In genomic region chr2:216211141-216211540, GRCh38 we compare ENCODE assay signal across 16 cellular contexts.
A peak's percentile ranks its signal among the peaks of the same experiment; 100 is the strongest.
DNase-seq lines count a peak whose midpoint lies in the region; ATAC-seq and TF ChIP-seq lines count a peak whose summit lies in the region.
"Had no signal": no experiment of that assay in that cellular context is flagged by ENCODE, and none has a peak within 500 bp of the region (broad histone marks: within the 10 kb centered on the region; RNA-seq: fewer than 3 reads in every experiment).

No MANE protein-coding gene starts in this region.

- peak overlapping the region in 1 of 2 experiments; percentile 68 for H3K18ac ChIP-seq in mesenchymal stem cell (ENCODE audit: low read depth in 1 of 2, low read length in 2 of 2)

- no peak overlapping the region for H3K23ac ChIP-seq in mesenchymal stem cell (ENCODE audit: low read length in 2 of 2)

- H3K9me3 ChIP-seq in CD4-positive, alpha-beta T cell (ENCODE audit: control insufficient read depth, low read length): no peaks in the 10 kb centered on the region
- H3K9me3 ChIP-seq in HUES48 (ENCODE audit: control insufficient read depth, insufficient read depth, low read length) (no peaks in the 10 kb centered on the region), mesenchymal stem cell (ENCODE audit: control insufficient read depth, low read length) (no peaks in the 10 kb centered on the region)
- H3K9me3 ChIP-seq: BE2C, gastroesophageal sphincter had no signal

- H3K27ac Mint-ChIP-seq in CD4-positive, alpha-beta T cell: peak overlapping the region; percentile 60
- peak overlapping the region; percentile 52 for H3K27ac Mint-ChIP-seq in activated CD8-positive, alpha-beta T cell treated with anti-CD3 and anti-CD28 coated beads for 36 hours

- H2AFZ ChIP-seq in mesenchymal stem cell (ENCODE audit: low read depth, low read length): no peak overlapping the region

- H3K4me3 Mint-ChIP-seq in CD4-positive, alpha-beta T cell: no peak overlapping the region
- no peak overlapping the region for H3K4me3 Mint-ChIP-seq in activated CD8-positive, alpha-beta T cell treated with anti-CD3 and anti-CD28 coated beads for 36 hours
- H3K4me3 Mint-ChIP-seq: H9 had no signal

- no peak for TF ChIP-seq CTCF in CD4-positive, alpha-beta T cell (IDR thresholded peaks at IDR 0.05)
- TF ChIP-seq CTCF in activated CD8-positive, alpha-beta T cell treated with anti-CD3 and anti-CD28 coated beads for 36 hours (IDR thresholded peaks at IDR 0.05): no peak

- no peak for ATAC-seq in CD4-positive, alpha-beta T cell (ENCODE audit: poor library complexity)
- no peak for ATAC-seq in activated CD8-positive, alpha-beta T cell treated with anti-CD3 and anti-CD28 coated beads for 36 hours
- ATAC-seq in GM19395 (IDR thresholded peaks at IDR 0.05; ENCODE audit: unreplicated experiment): no peak
- ATAC-seq: right cardiac atrium; stimulated activated naive CD8-positive, alpha-beta T cell treated with anti-CD3 and anti-CD28 coated beads, Interleukin-15, Interleukin-2, amounts not matched to agents 100 U/mL and 50 U/mL, for 24 hours had no signal

- H3K9ac ChIP-seq in HUES48 (ENCODE audit: low read depth, low read length) (no peak overlapping the region), mesenchymal stem cell (ENCODE audit: low read length) (no peak overlapping the region)

- peak overlapping the region; percentile 3 for H2BK120ac ChIP-seq in mesenchymal stem cell (ENCODE audit: low read depth, low read length)

- H3K36me3 Mint-ChIP-seq in CD4-positive, alpha-beta T cell (ENCODE audit: low read depth): peaks cover 29% of the 10 kb centered on the region
- H3K36me3 Mint-ChIP-seq in activated CD8-positive, alpha-beta T cell treated with anti-CD3 and anti-CD28 coated beads for 36 hours (ENCODE audit: low read depth): peaks cover 40% of the 10 kb centered on the region

- peaks cover 29% of the 10 kb centered on the region for H3K79me1 ChIP-seq in mesenchymal stem cell (replicated peaks; ENCODE audit: low read length, poor library complexity, severe bottlenecking)

- DNase-seq in CD4-positive, alpha-beta T cell: no peak
- DNase-seq in activated CD8-positive, alpha-beta T cell treated with anti-CD3 and anti-CD28 coated beads for 36 hours: no peak
- DNase-seq in mesenchymal stem cell (peak; percentile 43), posterior vena cava (ENCODE audit: low spot score) (no peak), NCI-H1417 treated with DMSO at 0.1 percent for 48 hours (lab: John Stamatoyannopoulos, UW) (no peak), cardiac septum (ENCODE audit: low spot score) (no peak)
- DNase-seq: BE2C; H9; NCI-H1105; right cardiac atrium; Right ventricle myocardium superior; stimulated activated CD4-positive, alpha-beta T cell treated with anti-CD3 and anti-CD28 coated beads, Interleukin-4, amount 100 ng/mL, for 4 hours; stimulated activated naive CD8-positive, alpha-beta T cell treated with anti-CD3 and anti-CD28 coated beads, Interleukin-15, Interleukin-2, amounts not matched to agents 100 U/mL and 50 U/mL, for 24 hours had no signal

- H3K4me3 ChIP-seq in HUES48 (ENCODE audit: low read depth, low read length): no peak overlapping the region
- H3K4me3 ChIP-seq in mesenchymal stem cell (ENCODE audit: insufficient read depth in 1 of 2, low read depth in 1 of 2, low read length in 2 of 2): no peak overlapping the region
- H3K4me3 ChIP-seq: gastroesophageal sphincter had no signal

- H4K91ac ChIP-seq in mesenchymal stem cell (ENCODE audit: low read length): no peak overlapping the region

- CTCF ChIA-PET in CD4-positive, alpha-beta T cell (lab: Charles Lee): no interaction called here
- CTCF ChIA-PET in activated CD8-positive, alpha-beta T cell treated with anti-CD3 and anti-CD28 coated beads for 36 hours (lab: Charles Lee): interaction anchor here (1.4 kb wide), 1 partner anchor 11 kb away, joined by 4 read pairs; no protein-coding TSS in a partner anchor

- H3K4ac ChIP-seq in mesenchymal stem cell (ENCODE audit: low read depth in 1 of 2, low read length in 2 of 2): no peak overlapping the region

- H3K27ac ChIP-seq in CD4-positive, alpha-beta T cell (ENCODE audit: low read depth, low read length): peak overlapping the region; percentile 11
- H3K27ac ChIP-seq in HUES48 (ENCODE audit: low read depth, low read length): peak overlapping the region; percentile 23
- H3K27ac ChIP-seq in mesenchymal stem cell (ENCODE audit: low read length, poor library complexity, severe bottlenecking): peak overlapping the region; percentile 33
- H3K27ac ChIP-seq: gastroesophageal sphincter had no signal

- H3K36me3 ChIP-seq in HUES48 (ENCODE audit: control insufficient read depth, insufficient read depth, low read length): peaks cover 44% of the 10 kb centered on the region
- peaks cover 26 to 55% of the 10 kb centered on the region in 2 experiments for H3K36me3 ChIP-seq in mesenchymal stem cell (ENCODE audit: control insufficient read depth in 1 of 2, insufficient read depth in 2 of 2, low read depth in 1 of 2, low read length in 2 of 2)

- H3K14ac ChIP-seq in mesenchymal stem cell (ENCODE audit: low read length in 2 of 2): no peak overlapping the region

- no peak overlapping the region for H2AK5ac ChIP-seq in mesenchymal stem cell (ENCODE audit: low read length, severe bottlenecking)

- intact Hi-C loops in CD4-positive, alpha-beta T cell (cut with DNase I, micrococcal nuclease): no loop called here
- intact Hi-C loops in activated CD8-positive, alpha-beta T cell treated with anti-CD3 and anti-CD28 coated beads for 36 hours (cut with micrococcal nuclease): no loop called here
- intact Hi-C loops in posterior vena cava (cut with DNase I): no loop called here
- intact Hi-C loops in cardiac septum (cut with DNase I): no loop called here

- POLR2A ChIA-PET in CD4-positive, alpha-beta T cell (lab: Charles Lee): no interaction called here
- POLR2A ChIA-PET in activated CD8-positive, alpha-beta T cell treated with anti-CD3 and anti-CD28 coated beads for 36 hours (lab: Charles Lee): no interaction called here

- H2BK15ac ChIP-seq in mesenchymal stem cell (ENCODE audit: low read depth, poor library complexity, severe bottlenecking): no peak overlapping the region

- H3K9me3 Mint-ChIP-seq in CD4-positive, alpha-beta T cell: no peaks in the 10 kb centered on the region
- H3K9me3 Mint-ChIP-seq in activated CD8-positive, alpha-beta T cell treated with anti-CD3 and anti-CD28 coated beads for 36 hours: no peaks in the 10 kb centered on the region
- H3K9me3 Mint-ChIP-seq: H9 had no signal

- H3K27me3 Mint-ChIP-seq in CD4-positive, alpha-beta T cell: no peaks in the 10 kb centered on the region
- no peaks in the 10 kb centered on the region for H3K27me3 Mint-ChIP-seq in activated CD8-positive, alpha-beta T cell treated with anti-CD3 and anti-CD28 coated beads for 36 hours

- peaks cover 31% of the 10 kb centered on the region for H3K4me1 Mint-ChIP-seq in CD4-positive, alpha-beta T cell (ENCODE audit: low read depth)
- H3K4me1 Mint-ChIP-seq in activated CD8-positive, alpha-beta T cell treated with anti-CD3 and anti-CD28 coated beads for 36 hours (ENCODE audit: low read depth): peaks cover 26% of the 10 kb centered on the region

- H2BK12ac ChIP-seq in mesenchymal stem cell (ENCODE audit: low read length in 2 of 2): peak overlapping the region in 1 of 2 experiments; percentile 90

- H2BK5ac ChIP-seq in mesenchymal stem cell (ENCODE audit: low read depth, low read length, poor library complexity, severe bottlenecking): no peak overlapping the region

- no peak overlapping the region for H3K4me2 ChIP-seq in mesenchymal stem cell (ENCODE audit: low read length, poor library complexity, severe bottlenecking)

- H4K8ac ChIP-seq in mesenchymal stem cell (ENCODE audit: low read length): no peak overlapping the region

- H3K4me1 ChIP-seq in HUES48 (ENCODE audit: control insufficient read depth, insufficient read depth, low read length) (0 out of 2 replicates have a peak, but pooled peaks cover 6% of the 10 kb centered on the region), mesenchymal stem cell (ENCODE audit: control insufficient read depth, insufficient read depth, low read depth, low read length) (peaks cover 2% of the 10 kb centered on the region)

- no peaks in the 10 kb centered on the region for H3K27me3 ChIP-seq in CD4-positive, alpha-beta T cell (ENCODE audit: control insufficient read depth, insufficient read depth, low read length)
- H3K27me3 ChIP-seq in HUES48 (ENCODE audit: control insufficient read depth, insufficient read depth, low read length): no peaks in the 10 kb centered on the region
- no peaks in the 10 kb centered on the region for H3K27me3 ChIP-seq in mesenchymal stem cell (ENCODE audit: control insufficient read depth in 1 of 2, insufficient read depth in 1 of 2, low read length in 2 of 2)
- H3K27me3 ChIP-seq: BE2C, gastroesophageal sphincter had no signal
